Comparison of ENCODE assay signal across 1 cellular context in the genomic region with DNA sequence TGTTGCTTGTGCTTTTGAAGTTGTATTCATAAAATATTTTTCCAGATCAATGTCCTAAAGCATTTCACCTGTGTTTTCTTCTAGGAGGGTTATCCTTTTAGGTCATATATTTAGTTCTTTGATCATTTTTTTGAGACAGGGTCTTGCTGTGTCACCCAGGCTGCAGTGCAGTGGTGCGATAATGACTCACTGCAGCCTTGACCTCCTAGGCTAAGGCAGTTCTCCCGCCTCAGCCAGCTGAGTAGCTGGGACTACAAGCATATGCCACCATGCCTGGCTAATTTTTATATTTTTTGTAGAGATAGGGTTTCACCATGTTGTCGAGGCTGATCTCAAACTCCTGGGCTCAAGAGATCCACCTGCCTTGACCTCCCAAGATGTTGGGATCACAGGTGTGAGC.
TF ChIP-seq lines count a peak whose summit lies in the region.

No MANE protein-coding gene starts in this region.

TF ChIP-seq in K562, 482 proteins besides CTCF, POLR2A, EP300 and RAD21 (continued from another document):
- TF ChIP-seq, protein P1, sequence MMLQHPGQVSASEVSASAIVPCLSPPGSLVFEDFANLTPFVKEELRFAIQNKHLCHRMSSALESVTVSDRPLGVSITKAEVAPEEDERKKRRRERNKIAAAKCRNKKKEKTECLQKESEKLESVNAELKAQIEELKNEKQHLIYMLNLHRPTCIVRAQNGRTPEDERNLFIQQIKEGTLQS (IDR thresholded peaks at IDR 0.05) = 0 out of 2 replicates have a peak, but pooled peaks have one; percentile 9
- TF ChIP-seq, protein P1 (CRISPR knock-in tag; conservative IDR thresholded peaks at IDR 0.05) = no peak
- no peak for TF ChIP-seq CTBP1 (IDR thresholded peaks at IDR 0.05; ENCODE audit: borderline replicate concordance)
- TF ChIP-seq, protein P2, sequence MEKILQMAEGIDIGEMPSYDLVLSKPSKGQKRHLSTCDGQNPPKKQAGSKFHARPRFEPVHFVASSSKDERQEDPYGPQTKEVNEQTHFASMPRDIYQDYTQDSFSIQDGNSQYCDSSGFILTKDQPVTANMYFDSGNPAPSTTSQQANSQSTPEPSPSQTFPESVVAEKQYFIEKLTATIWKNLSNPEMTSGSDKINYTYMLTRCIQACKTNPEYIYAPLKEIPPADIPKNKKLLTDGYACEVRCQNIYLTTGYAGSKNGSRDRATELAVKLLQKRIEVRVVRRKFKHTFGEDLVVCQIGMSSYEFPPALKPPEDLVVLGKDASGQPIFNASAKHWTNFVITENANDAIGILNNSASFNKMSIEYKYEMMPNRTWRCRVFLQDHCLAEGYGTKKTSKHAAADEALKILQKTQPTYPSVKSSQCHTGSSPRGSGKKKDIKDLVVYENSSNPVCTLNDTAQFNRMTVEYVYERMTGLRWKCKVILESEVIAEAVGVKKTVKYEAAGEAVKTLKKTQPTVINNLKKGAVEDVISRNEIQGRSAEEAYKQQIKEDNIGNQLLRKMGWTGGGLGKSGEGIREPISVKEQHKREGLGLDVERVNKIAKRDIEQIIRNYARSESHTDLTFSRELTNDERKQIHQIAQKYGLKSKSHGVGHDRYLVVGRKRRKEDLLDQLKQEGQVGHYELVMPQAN (IDR thresholded peaks at IDR 0.05; ENCODE audit: borderline replicate concordance) = no peak
- no peak for TF ChIP-seq ZNF124 (CRISPR knock-in tag; IDR thresholded peaks at IDR 0.05)
- TF ChIP-seq FOSL1 (tag; conservative IDR thresholded peaks at IDR 0.05) = 0 out of 2 replicates have a peak, but pooled peaks have one; percentile 25
- TF ChIP-seq PHF8 (IDR thresholded peaks at IDR 0.05; ENCODE audit: borderline replicate concordance, low read length) = no peak
- no peak for TF ChIP-seq ZBTB7A (IDR thresholded peaks at IDR 0.05; ENCODE audit: borderline replicate concordance, control insufficient read depth, low read depth, low read length)
- no peak for TF ChIP-seq KLF6 (CRISPR knock-in tag; IDR thresholded peaks at IDR 0.05; ENCODE audit: borderline replicate concordance)
- no peak for TF ChIP-seq COPS2 (conservative IDR thresholded peaks at IDR 0.05)
- TF ChIP-seq YBX1 (IDR thresholded peaks at IDR 0.05) = no peak
- TF ChIP-seq, protein P3, sequence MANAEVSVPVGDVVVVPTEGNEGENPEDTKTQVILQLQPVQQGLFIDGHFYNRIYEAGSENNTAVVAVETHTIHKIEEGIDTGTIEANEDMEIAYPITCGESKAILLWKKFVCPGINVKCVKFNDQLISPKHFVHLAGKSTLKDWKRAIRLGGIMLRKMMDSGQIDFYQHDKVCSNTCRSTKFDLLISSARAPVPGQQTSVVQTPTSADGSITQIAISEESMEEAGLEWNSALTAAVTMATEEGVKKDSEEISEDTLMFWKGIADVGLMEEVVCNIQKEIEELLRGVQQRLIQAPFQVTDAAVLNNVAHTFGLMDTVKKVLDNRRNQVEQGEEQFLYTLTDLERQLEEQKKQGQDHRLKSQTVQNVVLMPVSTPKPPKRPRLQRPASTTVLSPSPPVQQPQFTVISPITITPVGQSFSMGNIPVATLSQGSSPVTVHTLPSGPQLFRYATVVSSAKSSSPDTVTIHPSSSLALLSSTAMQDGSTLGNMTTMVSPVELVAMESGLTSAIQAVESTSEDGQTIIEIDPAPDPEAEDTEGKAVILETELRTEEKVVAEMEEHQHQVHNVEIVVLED (CRISPR knock-in tag; IDR thresholded peaks at IDR 0.05) = no peak
- no peak for TF ChIP-seq TCFL5 (CRISPR knock-in tag; conservative IDR thresholded peaks at IDR 0.05)
- TF ChIP-seq JUND (IDR thresholded peaks at IDR 0.05; ENCODE audit: borderline replicate concordance, low read depth, low read length) = 0 out of 2 replicates have a peak, but pooled peaks have one; percentile 9
- no peak for TF ChIP-seq JUND (tag; IDR thresholded peaks at IDR 0.05; ENCODE audit: borderline replicate concordance, low read depth, low read length)
- TF ChIP-seq ZNF507 (tag; conservative IDR thresholded peaks at IDR 0.05) = no peak
- TF ChIP-seq ARID1B (IDR thresholded peaks at IDR 0.05) = peak; percentile 48; the same call in 1 of the 2 replicates
- no peak for TF ChIP-seq RFX7 (CRISPR knock-in tag; IDR thresholded peaks at IDR 0.05)
- peak; percentile 52 for TF ChIP-seq CBFA2T3 (IDR thresholded peaks at IDR 0.05)
- no peak for TF ChIP-seq DPF2 (IDR thresholded peaks at IDR 0.05)
- TF ChIP-seq ZNF778 (CRISPR knock-in tag; IDR thresholded peaks at IDR 0.05) = no peak
- TF ChIP-seq C11orf30 (IDR thresholded peaks at IDR 0.05; ENCODE audit: low read depth) = 0 out of 2 replicates have a peak, but pooled peaks have one; percentile 5
